Comparison of ENCODE assay signal across 15 cellular contexts in the genomic region with DNA sequence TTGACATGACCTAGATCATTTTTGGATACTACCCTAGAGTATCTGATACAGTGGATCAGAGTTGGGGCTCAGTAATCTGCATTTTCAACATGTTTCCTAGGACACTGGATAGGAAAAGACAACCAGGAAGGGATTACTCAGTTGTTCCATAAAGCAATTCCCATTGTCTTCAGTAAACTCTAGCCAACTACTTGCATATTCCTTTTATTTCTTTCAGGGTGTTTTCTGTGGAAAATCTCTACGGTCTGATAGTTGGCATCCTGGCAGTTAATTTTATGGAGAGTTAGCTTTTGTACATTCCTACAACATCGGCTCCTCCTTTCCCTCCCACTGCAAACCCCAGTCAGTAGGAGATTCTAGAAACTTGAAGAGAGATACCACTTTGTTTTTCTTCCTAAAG.
"Had no signal": no experiment of that assay in that cellular context is flagged by ENCODE, and none has a peak within 500 bp of the region (broad histone marks: within the 10 kb centered on the region; RNA-seq: fewer than 3 reads in every experiment).

No MANE protein-coding gene starts in this region.

- H3K36me3 ChIP-seq: esophagus squamous epithelium, heart right ventricle, left lung, prostate gland, stomach, uterus had no signal

- H3K27ac ChIP-seq: esophagus squamous epithelium, left lung, prostate gland, skin epidermis, stomach had no signal

- H3K27me3 ChIP-seq: esophagus squamous epithelium, heart right ventricle, left lung, stomach, uterus had no signal

- H3K4me1 ChIP-seq: esophagus squamous epithelium, left lung, prostate gland, uterus had no signal

- H3K4me3 Mint-ChIP-seq: activated naive CD4-positive, alpha-beta T cell treated with anti-CD3 and anti-CD28 coated beads, Interleukin-2, amount 50 U/mL, for 24 hours; activated T-helper 17 cell treated with anti-CD3 and anti-CD28 coated beads, Interleukin-2, amount 50 U/mL, for 72 hours; mesothelial cell of epicardium; T-helper 2 cell treated with Interferon-gamma antibody and Interleukin-4, amounts not matched to agents 5 μg/mL and 100 μg/mL, for 36 hours had no signal

- H3K9me3 ChIP-seq: esophagus squamous epithelium, heart right ventricle, left lung, prostate gland, stomach, uterus had no signal

- H3K36me3 Mint-ChIP-seq: activated naive CD4-positive, alpha-beta T cell treated with anti-CD3 and anti-CD28 coated beads, Interleukin-2, amount 50 U/mL, for 24 hours had no signal

- DNase-seq: activated CD4-positive, alpha-beta T cell treated with anti-CD3 and anti-CD28 coated beads, Interleukin-2, amount 50 U/mL, for 1 hour; activated T-cell treated with anti-CD3 and anti-CD28 coated beads for 4 hours; amniotic stem cell; esophagus squamous epithelium; heart right ventricle; left lung; stimulated activated CD4-positive, alpha-beta T cell treated with anti-CD3 and anti-CD28 coated beads, Interleukin-4, amount 100 ng/mL, for 4 hours; stomach; uterus had no signal

- H3K27ac Mint-ChIP-seq: activated naive CD4-positive, alpha-beta T cell treated with anti-CD3 and anti-CD28 coated beads, Interleukin-2, amount 50 U/mL, for 24 hours; activated T-helper 17 cell treated with anti-CD3 and anti-CD28 coated beads, Interleukin-2, amount 50 U/mL, for 72 hours; mesothelial cell of epicardium; T-helper 2 cell treated with Interferon-gamma antibody and Interleukin-4, amounts not matched to agents 5 μg/mL and 100 μg/mL, for 36 hours had no signal

- H3K4me1 Mint-ChIP-seq: activated naive CD4-positive, alpha-beta T cell treated with anti-CD3 and anti-CD28 coated beads, Interleukin-2, amount 50 U/mL, for 24 hours; activated T-helper 17 cell treated with anti-CD3 and anti-CD28 coated beads, Interleukin-2, amount 50 U/mL, for 72 hours had no signal

- H3K9me3 Mint-ChIP-seq: activated naive CD4-positive, alpha-beta T cell treated with anti-CD3 and anti-CD28 coated beads, Interleukin-2, amount 50 U/mL, for 24 hours; activated T-helper 17 cell treated with anti-CD3 and anti-CD28 coated beads, Interleukin-2, amount 50 U/mL, for 72 hours; T-helper 2 cell treated with Interferon-gamma antibody and Interleukin-4, amounts not matched to agents 5 μg/mL and 100 μg/mL, for 36 hours had no signal

- H3K4me3 ChIP-seq: esophagus squamous epithelium, heart right ventricle, left lung, prostate gland, skin epidermis, stomach, uterus had no signal

- ATAC-seq: activated T-helper 17 cell treated with anti-CD3 and anti-CD28 coated beads, Interleukin-2, amount 50 U/mL, for 72 hours; left lung had no signal

- H3K27me3 Mint-ChIP-seq: activated naive CD4-positive, alpha-beta T cell treated with anti-CD3 and anti-CD28 coated beads, Interleukin-2, amount 50 U/mL, for 24 hours had no signal
